In the genomic region with DNA sequence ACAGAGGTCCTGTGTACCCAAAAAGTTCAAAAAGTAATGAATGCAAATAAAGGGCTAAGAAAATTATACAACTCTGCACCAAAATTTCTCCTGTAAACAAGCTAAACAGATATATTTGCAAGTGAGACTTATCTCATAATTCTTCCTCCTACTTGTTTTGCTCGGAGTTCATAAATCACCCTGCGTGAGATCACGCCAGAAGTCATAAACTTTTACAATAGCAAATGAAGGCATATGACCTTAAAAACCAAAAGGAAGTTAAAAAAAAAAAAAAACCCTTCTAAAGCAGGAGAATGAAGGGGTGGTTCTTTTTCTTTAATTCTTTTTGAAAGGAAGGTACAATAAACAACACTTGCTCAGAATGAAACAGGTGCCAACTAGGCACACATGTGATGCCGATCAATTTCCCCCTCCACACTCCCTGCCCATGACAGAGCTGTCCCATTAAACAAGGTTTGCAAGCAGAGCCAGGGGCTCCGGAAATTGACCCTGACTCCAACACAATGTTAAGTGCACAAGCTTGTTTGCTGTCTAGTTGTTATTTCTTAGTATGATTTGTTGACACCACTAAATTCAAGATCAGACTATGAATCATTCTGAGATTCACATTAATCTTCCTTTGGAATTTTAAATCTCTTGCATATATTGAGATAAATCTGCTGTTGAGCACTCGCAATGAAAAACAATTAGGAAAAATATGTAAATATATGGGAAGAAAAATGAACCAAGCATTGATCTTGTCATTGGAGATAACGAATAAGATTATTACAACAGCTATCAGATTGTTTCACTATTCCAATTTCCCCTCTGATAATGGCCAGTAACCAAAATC, we compare ENCODE assay signal across 28 cellular contexts.
"Had no signal": no experiment of that assay in that cellular context is flagged by ENCODE, and none has a peak within 500 bp of the region (broad histone marks: within the 10 kb centered on the region; RNA-seq: fewer than 3 reads in every experiment).

No MANE protein-coding gene starts in this region.

- H3K9me3 ChIP-seq: suprapubic skin had no signal

- H3K4me3 Mint-ChIP-seq: activated CD4-positive, alpha-beta T cell treated with anti-CD3 and anti-CD28 coated beads, Interleukin-2, amount 10 ng/mL, durations not matched to agents 7 days and 5 days; activated CD8-positive, alpha-beta T cell treated with anti-CD3 and anti-CD28 coated beads, Interleukin-2, amount 10 ng/mL, durations not matched to agents 7 days and 5 days; activated naive CD4-positive, alpha-beta T cell treated with anti-CD3 and anti-CD28 coated beads, Interleukin-2, amount 10 ng/mL, durations not matched to agents 7 days and 5 days; activated naive CD8-positive, alpha-beta T cell treated with anti-CD3 and anti-CD28 coated beads, Interleukin-2, amount 50 U/mL, for 24 hours; activated T-cell treated with anti-CD3 and anti-CD28 coated beads, Interleukin-2, amount 50 U/mL, for 4 hours; central memory CD8-positive, alpha-beta T cell; immature natural killer cell; nephron; stimulated activated naive CD8-positive, alpha-beta T cell treated with anti-CD3 and anti-CD28 coated beads, Interleukin-15, amount 100 ng/mL, for 72 hours; type B pancreatic cell had no signal

- H3K27me3 Mint-ChIP-seq: activated CD4-positive, alpha-beta T cell treated with anti-CD3 and anti-CD28 coated beads, Interleukin-2, amount 10 ng/mL, durations not matched to agents 7 days and 5 days; activated naive CD4-positive, alpha-beta T cell treated with anti-CD3 and anti-CD28 coated beads, Interleukin-2, amount 10 ng/mL, durations not matched to agents 7 days and 5 days; activated naive CD8-positive, alpha-beta T cell treated with anti-CD3 and anti-CD28 coated beads, Interleukin-2, amount 50 U/mL, for 24 hours; central memory CD8-positive, alpha-beta T cell; stimulated activated naive CD8-positive, alpha-beta T cell treated with anti-CD3 and anti-CD28 coated beads, Interleukin-15, amount 100 ng/mL, for 72 hours; type B pancreatic cell had no signal

- H3K9me3 Mint-ChIP-seq: activated CD4-positive, alpha-beta T cell treated with anti-CD3 and anti-CD28 coated beads, Interleukin-2, amount 10 ng/mL, durations not matched to agents 7 days and 5 days; activated naive CD4-positive, alpha-beta T cell treated with anti-CD3 and anti-CD28 coated beads, Interleukin-2, amount 10 ng/mL, durations not matched to agents 7 days and 5 days; activated naive CD8-positive, alpha-beta T cell treated with anti-CD3 and anti-CD28 coated beads, Interleukin-2, amount 50 U/mL, for 24 hours; activated T-cell treated with anti-CD3 and anti-CD28 coated beads, Interleukin-2, amount 50 U/mL, for 4 hours; central memory CD8-positive, alpha-beta T cell; immature natural killer cell; nephron; stimulated activated naive CD8-positive, alpha-beta T cell treated with anti-CD3 and anti-CD28 coated beads, Interleukin-15, amount 100 ng/mL, for 72 hours; type B pancreatic cell had no signal

- H3K4me1 Mint-ChIP-seq: activated naive CD4-positive, alpha-beta T cell treated with anti-CD3 and anti-CD28 coated beads, Interleukin-2, amount 10 ng/mL, durations not matched to agents 7 days and 5 days; activated naive CD8-positive, alpha-beta T cell treated with anti-CD3 and anti-CD28 coated beads, Interleukin-2, amount 50 U/mL, for 24 hours; central memory CD8-positive, alpha-beta T cell; immature natural killer cell; stimulated activated naive CD8-positive, alpha-beta T cell treated with anti-CD3 and anti-CD28 coated beads, Interleukin-15, amount 100 ng/mL, for 72 hours had no signal

- H3K27ac ChIP-seq: epithelial cell of prostate, SK-N-MC, skin epidermis, suprapubic skin had no signal

- ATAC-seq: activated CD4-positive, CD25-positive, alpha-beta regulatory T cell treated with anti-CD3 and anti-CD28 coated beads, Interleukin-2, amount 50 U/mL, for 24 hours; activated CD8-positive, alpha-beta T cell treated with anti-CD3 and anti-CD28 coated beads, Interleukin-2, amount 10 ng/mL, durations not matched to agents 7 days and 5 days; activated naive CD8-positive, alpha-beta T cell treated with anti-CD3 and anti-CD28 coated beads, Interleukin-2, amount 50 U/mL, for 24 hours; activated T-cell treated with anti-CD3 and anti-CD28 coated beads, Interleukin-2, amount 50 U/mL, for 4 hours; stimulated activated naive CD8-positive, alpha-beta T cell treated with anti-CD3 and anti-CD28 coated beads, Interleukin-15, amount 100 ng/mL, for 72 hours had no signal

- DNase-seq: activated CD4-positive, alpha-beta T cell treated with anti-CD3 and anti-CD28 coated beads, Interleukin-2, amount 10 ng/mL, durations not matched to agents 7 days and 5 days; activated CD8-positive, alpha-beta T cell treated with anti-CD3 and anti-CD28 coated beads, Interleukin-2, amount 10 ng/mL, durations not matched to agents 7 days and 5 days; activated effector memory CD4-positive, alpha-beta T cell treated with Interleukin-2 at 50 U/mL for 16 hours; activated naive CD4-positive, alpha-beta T cell treated with anti-CD3 and anti-CD28 coated beads, Interleukin-2, amount 10 ng/mL, durations not matched to agents 7 days and 5 days; activated naive CD8-positive, alpha-beta T cell treated with anti-CD3 and anti-CD28 coated beads, Interleukin-2, amount 50 U/mL, for 24 hours; activated T-cell treated with anti-CD3 and anti-CD28 coated beads, Interleukin-2, amount 50 U/mL, for 4 hours; aorta; cortex of kidney; effector memory CD4-positive, alpha-beta T cell; foreskin melanocyte; head of caudate nucleus; immature natural killer cell; kidney glomerular epithelial cell; mesendoderm; retina; stimulated activated CD4-positive, alpha-beta T cell treated with anti-CD3 and anti-CD28 coated beads, Interleukin-15, amount 100 ng/mL, for 24 hours; stimulated activated CD4-positive, alpha-beta T cell treated with anti-CD3 and anti-CD28 coated beads, Interleukin-2, amount 100 ng/mL, for 48 hours; stimulated activated naive CD8-positive, alpha-beta T cell treated with anti-CD3 and anti-CD28 coated beads, Interleukin-15, amount 100 ng/mL, for 72 hours; T-helper 1 cell; T-helper 9 cell had no signal

- H3K27ac Mint-ChIP-seq: activated CD4-positive, alpha-beta T cell treated with anti-CD3 and anti-CD28 coated beads, Interleukin-2, amount 10 ng/mL, durations not matched to agents 7 days and 5 days; activated CD8-positive, alpha-beta T cell treated with anti-CD3 and anti-CD28 coated beads, Interleukin-2, amount 10 ng/mL, durations not matched to agents 7 days and 5 days; activated naive CD4-positive, alpha-beta T cell treated with anti-CD3 and anti-CD28 coated beads, Interleukin-2, amount 10 ng/mL, durations not matched to agents 7 days and 5 days; activated naive CD8-positive, alpha-beta T cell treated with anti-CD3 and anti-CD28 coated beads, Interleukin-2, amount 50 U/mL, for 24 hours; type B pancreatic cell had no signal

- H3K27me3 ChIP-seq: suprapubic skin had no signal

- H3K4me1 ChIP-seq: suprapubic skin had no signal

- H3K4me3 ChIP-seq: SK-N-MC, skin epidermis, suprapubic skin had no signal
